Comparison of ENCODE assay signal across 22 cellular contexts in the genomic region with DNA sequence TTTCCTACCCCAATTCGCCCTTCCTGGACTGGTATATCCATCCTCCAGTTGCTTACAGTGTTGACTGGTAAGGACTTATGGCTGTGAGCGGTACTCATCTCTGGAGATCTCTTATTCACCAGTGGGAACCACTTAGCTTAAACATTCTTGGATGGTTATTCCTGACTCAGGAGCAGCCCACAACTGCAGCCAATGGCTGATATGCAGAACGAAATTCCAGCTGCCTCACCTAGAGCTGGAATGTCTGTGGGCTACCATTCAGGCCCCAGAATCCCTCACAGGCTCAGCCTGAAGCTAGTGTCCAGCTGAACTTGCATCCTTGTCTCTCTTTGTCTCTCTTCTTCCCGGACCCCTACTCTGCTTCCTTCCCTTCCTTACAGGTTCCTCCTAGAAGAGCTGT.
"Had no signal": no experiment of that assay in that cellular context is flagged by ENCODE, and none has a peak within 500 bp of the region (broad histone marks: within the 10 kb centered on the region; RNA-seq: fewer than 3 reads in every experiment).

No MANE protein-coding gene starts in this region.

- H3K36me3 Mint-ChIP-seq: activated naive CD8-positive, alpha-beta T cell treated with anti-CD3 and anti-CD28 coated beads, Interleukin-2, amount 10 ng/mL, durations not matched to agents 7 days and 5 days; type B pancreatic cell had no signal

- ATAC-seq: activated CD4-positive, alpha-beta T cell treated with anti-CD3 and anti-CD28 coated beads for 36 hours; activated CD8-positive, alpha-beta T cell treated with anti-CD3 and anti-CD28 coated beads, Interleukin-2, amount 10 ng/mL, durations not matched to agents 7 days and 5 days; right cardiac atrium had no signal

- DNase-seq: activated CD4-positive, alpha-beta T cell treated with anti-CD3 and anti-CD28 coated beads for 36 hours; activated CD8-positive, alpha-beta memory T cell treated with anti-CD3 and anti-CD28 coated beads, Interleukin-2, amount 50 U/mL, for 4 hours; activated CD8-positive, alpha-beta T cell treated with anti-CD3 and anti-CD28 coated beads, Interleukin-2, amount 10 ng/mL, durations not matched to agents 7 days and 5 days; activated gamma-delta T cell treated with Interleukin-2 at 50 U/mL for 16 hours; activated naive CD8-positive, alpha-beta T cell treated with anti-CD3 and anti-CD28 coated beads, Interleukin-2, amount 10 ng/mL, durations not matched to agents 7 days and 5 days; activated T-cell treated with anti-CD3 and anti-CD28 coated beads, Interleukin-2, amount 50 U/mL, for 48 hours; anterior cingulate cortex; dermis blood vessel endothelial cell; hippocampal formation; kidney glomerular epithelial cell; mesenchymal stem cell; occipital lobe; right cardiac atrium; T1000; WERI-Rb-1 had no signal

- H3K4me3 Mint-ChIP-seq: activated CD4-positive, alpha-beta T cell treated with anti-CD3 and anti-CD28 coated beads for 36 hours; activated CD8-positive, alpha-beta T cell treated with anti-CD3 and anti-CD28 coated beads, Interleukin-2, amount 10 ng/mL, durations not matched to agents 7 days and 5 days; activated naive CD8-positive, alpha-beta T cell treated with anti-CD3 and anti-CD28 coated beads, Interleukin-2, amount 10 ng/mL, durations not matched to agents 7 days and 5 days; nephron; stimulated activated naive CD8-positive, alpha-beta T cell treated with anti-CD3 and anti-CD28 coated beads, Interleukin-15, Interleukin-2, amounts not matched to agents 100 ng/mL and 50 ng/mL, for 24 hours; type B pancreatic cell had no signal

- H3K27ac ChIP-seq: SK-N-MC, suprapubic skin, WERI-Rb-1 had no signal

- H3K27ac Mint-ChIP-seq: activated CD4-positive, alpha-beta T cell treated with anti-CD3 and anti-CD28 coated beads for 36 hours; activated CD8-positive, alpha-beta T cell treated with anti-CD3 and anti-CD28 coated beads, Interleukin-2, amount 10 ng/mL, durations not matched to agents 7 days and 5 days; activated naive CD8-positive, alpha-beta T cell treated with anti-CD3 and anti-CD28 coated beads, Interleukin-2, amount 10 ng/mL, durations not matched to agents 7 days and 5 days; progenitor cell of endocrine pancreas; stimulated activated naive CD8-positive, alpha-beta T cell treated with anti-CD3 and anti-CD28 coated beads, Interleukin-15, Interleukin-2, amounts not matched to agents 100 ng/mL and 50 ng/mL, for 24 hours; type B pancreatic cell had no signal

- H3K27me3 Mint-ChIP-seq: activated naive CD8-positive, alpha-beta T cell treated with anti-CD3 and anti-CD28 coated beads, Interleukin-2, amount 10 ng/mL, durations not matched to agents 7 days and 5 days; progenitor cell of endocrine pancreas; stimulated activated naive CD8-positive, alpha-beta T cell treated with anti-CD3 and anti-CD28 coated beads, Interleukin-15, Interleukin-2, amounts not matched to agents 100 ng/mL and 50 ng/mL, for 24 hours; type B pancreatic cell had no signal

- H3K36me3 ChIP-seq: suprapubic skin, WERI-Rb-1 had no signal

- H3K27me3 ChIP-seq: suprapubic skin had no signal

- H3K9me3 ChIP-seq: suprapubic skin had no signal

- H3K4me1 Mint-ChIP-seq: activated CD4-positive, alpha-beta T cell treated with anti-CD3 and anti-CD28 coated beads for 36 hours; activated naive CD8-positive, alpha-beta T cell treated with anti-CD3 and anti-CD28 coated beads, Interleukin-2, amount 10 ng/mL, durations not matched to agents 7 days and 5 days had no signal

- H3K9me3 Mint-ChIP-seq: activated naive CD8-positive, alpha-beta T cell treated with anti-CD3 and anti-CD28 coated beads, Interleukin-2, amount 10 ng/mL, durations not matched to agents 7 days and 5 days; nephron; type B pancreatic cell had no signal

- H3K4me3 ChIP-seq: smooth muscle cell, suprapubic skin had no signal

- H3K4me1 ChIP-seq: suprapubic skin had no signal
